9 cellular contexts compared by ENCODE assay signal in genomic region chr6:31203345-31203979, GRCh38. TPM values are rescaled to one million over a fixed set of nuclear protein-coding genes. Genes with fewer than 3 reads are reported as not detected.
DNase-seq lines count a peak whose midpoint lies in the region; ATAC-seq and TF ChIP-seq lines count a peak whose summit lies in the region.
"Had no signal": no experiment of that assay in that cellular context is flagged by ENCODE, and none has a peak within 500 bp of the region (broad histone marks: within the 10 kb centered on the region; RNA-seq: fewer than 3 reads in every experiment).

No MANE protein-coding gene starts in this region.

- H3K9me3 ChIP-seq in KOPT-K1 (ENCODE audit: insufficient read depth, low read length, poor library complexity, severe bottlenecking) (no peaks in the 10 kb centered on the region), SK-N-SH (no peaks in the 10 kb centered on the region)

- H3K27ac ChIP-seq in KOPT-K1 (ENCODE audit: low read depth, low read length, poor library complexity, severe bottlenecking) (peak overlapping the region; percentile 86), SK-N-SH (ENCODE audit: low read depth in 2 of 2, low read length in 1 of 2) (peak overlapping the region in 1 of 2 experiments; percentile 55; a peak in 2 of 4 replicates)
- H3K27ac ChIP-seq: cardiac muscle cell had no signal

- TF ChIP-seq EP300 in SK-N-SH (IDR thresholded peaks at IDR 0.05; ENCODE audit: borderline replicate concordance in 1 of 2, low read depth in 1 of 2, low read length in 1 of 2) = no peak

- no peaks in the 10 kb centered on the region for H4K20me1 ChIP-seq in SK-N-SH (ENCODE audit: insufficient read depth)

- peaks cover 8% of the 10 kb centered on the region; the same call in 1 of the 2 replicates for H3K36me3 ChIP-seq in KOPT-K1 (ENCODE audit: insufficient read depth, low read length)
- H3K36me3 ChIP-seq in SK-N-SH (replicated peaks in 1 of 2; ENCODE audit: control insufficient read depth in 1 of 2, insufficient read depth in 2 of 2, low read length in 1 of 2) = peaks cover 0 to 6% of the 10 kb centered on the region in 2 experiments
- H3K36me3 ChIP-seq: cardiac muscle cell had no signal

- 51% methylated on average over 5 of the region's 5 CpGs for WGBS in SK-N-SH (ENCODE audit: low lambda C conversion rate)

- H3F3A ChIP-seq in SK-N-SH (replicated peaks; ENCODE audit: insufficient read depth) = no peaks in the 10 kb centered on the region

- ATAC-seq in GM21786 (IDR thresholded peaks at IDR 0.05; ENCODE audit: unreplicated experiment) (peak; percentile 59), left lobe of liver (peak; percentile 65)

- H3K4me2 ChIP-seq in SK-N-SH = peak overlapping the region; percentile 62

- peaks cover 2 to 7% of the 10 kb centered on the region in 2 experiments; a peak in 2 of 4 replicates for H3K4me1 ChIP-seq in SK-N-SH (ENCODE audit: control insufficient read depth in 1 of 2, insufficient read depth in 2 of 2, low read depth in 1 of 2, low read length in 1 of 2)

- H3K27me3 ChIP-seq in SK-N-SH (ENCODE audit: insufficient read depth) = 0 out of 2 replicates have a peak, but pooled peaks cover 4% of the 10 kb centered on the region
- H3K27me3 ChIP-seq: cardiac muscle cell had no signal

- TF ChIP-seq CTCF in SK-N-SH (IDR thresholded peaks at IDR 0.05) = no peak

- H3K9me2 ChIP-seq in SK-N-SH = no peaks in the 10 kb centered on the region

- CTCF ChIA-PET in SK-N-SH (lab: Yijun Ruan, JAX) = interaction anchor here (1.1 kb wide), 1 partner anchor 163 kb away, joined by 3 read pairs; no protein-coding TSS in a partner anchor

- H2AFZ ChIP-seq in SK-N-SH (ENCODE audit: low read depth) = peak overlapping the region; percentile 66; the same call in 1 of the 2 replicates

- peaks cover 14% of the 10 kb centered on the region; the same call in 1 of the 2 replicates for H3K79me2 ChIP-seq in SK-N-SH (ENCODE audit: insufficient read depth)

- no peak overlapping the region for H3K9ac ChIP-seq in SK-N-SH

- peak overlapping the region; percentile 31 to 36 for H3K4me3 ChIP-seq in SK-N-SH (ENCODE audit: low read depth in 2 of 2, low read length in 1 of 2)
- H3K4me3 ChIP-seq: cardiac muscle cell had no signal

- peak; percentile 93 for DNase-seq in Daoy (ENCODE audit: low read depth)
- DNase-seq in SK-N-SH = no peak
- DNase-seq in amniotic stem cell (lab: John Stamatoyannopoulos, UW) = peak; percentile 3
- DNase-seq in left lobe of liver (ENCODE audit: low spot score) = no peak
- DNase-seq in stimulated activated CD8-positive, alpha-beta memory T cell treated with anti-CD3 and anti-CD28 coated beads, Interleukin-15, amount 100 ng/mL, for 48 hours (ENCODE audit: low read depth in 2 of 2) = peak; percentile 43 to 47
- no peak for DNase-seq in NCI-H82 (lab: John Stamatoyannopoulos, UW)

- TF ChIP-seq RAD21 in SK-N-SH (IDR thresholded peaks at IDR 0.05; ENCODE audit: low read length) = no peak

- POLR2A ChIA-PET in SK-N-SH (lab: Yijun Ruan, JAX) = no interaction called here

TF ChIP-seq in SK-N-SH, 30 proteins besides CTCF, POLR2A, EP300 and RAD21:
- no peak for TF ChIP-seq REST (IDR thresholded peaks at IDR 0.05; ENCODE audit: low read depth, low read length)
- TF ChIP-seq PBX3 (IDR thresholded peaks at IDR 0.05) = no peak
- TF ChIP-seq USF1 (IDR thresholded peaks at IDR 0.05; ENCODE audit: borderline replicate concordance, low read depth) = no peak
- TF ChIP-seq GATA2 (CRISPR knock-in tag; IDR thresholded peaks at IDR 0.05) = no peak
- TF ChIP-seq TAF1 (IDR thresholded peaks at IDR 0.05; ENCODE audit: borderline replicate concordance, low read depth, low read length) = no peak
- no peak for TF ChIP-seq MXI1 (IDR thresholded peaks at IDR 0.05; ENCODE audit: low read depth, low read length)
- TF ChIP-seq TCF12 (IDR thresholded peaks at IDR 0.05) = peak; percentile 17; the same call in 1 of the 2 replicates

RNA-seq across cellular contexts. Expression of gene POU5F1, which starts 33.0 kb away (rescaled TPM):
- 5.6 and 12.2 TPM in 2 replicates for total RNA-seq in Daoy (2014; rRNA removed; shearing (Covaris generic))
- polyA plus RNA-seq in SK-N-SH (2012; rRNA removed) = not detected in 2 replicates
- not detected in 2 replicates for polyA plus RNA-seq in SK-N-SH (2012; cell fraction: cytosol; rRNA removed)
- 0.02 TPM in 1 of 2 replicates, not detected in the other for polyA plus RNA-seq in SK-N-SH (2012; cell fraction: nucleus; rRNA removed)
- 5.0 TPM for total RNA-seq in left lobe of liver
- polyA plus RNA-seq: cardiac muscle cell had no signal

RNA-seq across cellular contexts. Expression of gene TCF19, which starts 45.1 kb away (rescaled TPM):
- total RNA-seq in Daoy (2014; rRNA removed; shearing (Covaris generic)) = 47.5 and 48.2 TPM in 2 replicates
- 7.0 and 9.3 TPM in 2 replicates for polyA plus RNA-seq in SK-N-SH (2012; rRNA removed)
- 4.5 and 6.7 TPM in 2 replicates for polyA plus RNA-seq in SK-N-SH (2012; cell fraction: cytosol; rRNA removed)
- 14.9 and 15.7 TPM in 2 replicates for polyA plus RNA-seq in SK-N-SH (2012; cell fraction: nucleus; rRNA removed)
- 0.45 TPM for total RNA-seq in left lobe of liver

RNA-seq across cellular contexts. Expression of gene CCHCR1, which starts 45.9 kb away (rescaled TPM):
- total RNA-seq in Daoy (2014; rRNA removed; shearing (Covaris generic)) = 41.5 and 42.0 TPM in 2 replicates
- 15.5 and 18.7 TPM in 2 replicates for polyA plus RNA-seq in SK-N-SH (2012; rRNA removed)
- polyA plus RNA-seq in SK-N-SH (2012; cell fraction: cytosol; rRNA removed) = 6.0 and 10.0 TPM in 2 replicates
- 46.7 and 87.3 TPM in 2 replicates for polyA plus RNA-seq in SK-N-SH (2012; cell fraction: nucleus; rRNA removed)
- 9.6 TPM for total RNA-seq in left lobe of liver

Comparison
In these comparisons a context has a peak if more than half of its experiments do, and no peak if none do; other contexts are left out.
1. DNase-seq: peak in Daoy (single experiment), amniotic stem cell (single experiment) and stimulated activated CD8-positive, alpha-beta memory T cell treated with anti-CD3 and anti-CD28 coated beads, Interleukin-15, amount 100 ng/mL, for 48 hours (2 of 2); none in SK-N-SH (single experiment), left lobe of liver (single experiment) and NCI-H82 (single experiment).
2. RNA of gene TCF19, which starts 45.1 kb away (total RNA-seq): 47.5 to 48.2 TPM in Daoy; 0.45 TPM in left lobe of liver (single experiment); every median in the first group is over 10 times any median in the second.